Comparison of ENCODE assay signal across 8 cellular contexts in genomic region chr1:203288351-203288894, GRCh38. TPM values are rescaled to one million over a fixed set of nuclear protein-coding genes. Genes with fewer than 3 reads are reported as not detected.
DNase-seq lines count a peak whose midpoint lies in the region; ATAC-seq and TF ChIP-seq lines count a peak whose summit lies in the region.

No MANE protein-coding gene starts in this region.

- H3K4me3 Mint-ChIP-seq in activated T-cell treated with anti-CD3 and anti-CD28 coated beads, Interleukin-2, amount 50 U/mL, for 72 hours: peak overlapping the region; percentile 91 to 93

- H3K4me1 Mint-ChIP-seq in activated T-cell treated with anti-CD3 and anti-CD28 coated beads, Interleukin-2, amount 50 U/mL, for 72 hours (ENCODE audit: low read depth): peaks cover 72% of the 10 kb centered on the region

- peaks cover 0 to 2% of the 10 kb centered on the region in 2 donors for H3K36me3 Mint-ChIP-seq in activated T-cell treated with anti-CD3 and anti-CD28 coated beads, Interleukin-2, amount 50 U/mL, for 72 hours (ENCODE audit: insufficient read depth in 2 of 2)

- H3K27me3 ChIP-seq in right lobe of liver (no peaks in the 10 kb centered on the region), thyroid gland (no peaks in the 10 kb centered on the region)

- peak overlapping the region; percentile 98 for H3K27ac Mint-ChIP-seq in activated T-cell treated with anti-CD3 and anti-CD28 coated beads, Interleukin-2, amount 50 U/mL, for 72 hours

- H3K9me3 Mint-ChIP-seq in activated T-cell treated with anti-CD3 and anti-CD28 coated beads, Interleukin-2, amount 50 U/mL, for 72 hours: no peaks in the 10 kb centered on the region

- DNase-seq in activated T-cell treated with anti-CD3 and anti-CD28 coated beads, Interleukin-2, amount 50 U/mL, for 72 hours: no peak
- no peak for DNase-seq in activated T-cell treated with anti-CD3 and anti-CD28 coated beads, Interleukin-2, amount 50 U/mL, for 1 hour
- DNase-seq in right lobe of liver (peak in 1 of 3 donors; percentile 46), thyroid gland (no peak)

- H3K9me3 ChIP-seq in right lobe of liver: no peaks in the 10 kb centered on the region
- H3K9me3 ChIP-seq in thyroid gland: no peaks in the 10 kb centered on the region

- TF ChIP-seq CTCF in VCaP (conservative IDR thresholded peaks at IDR 0.05) (no peak), right lobe of liver (IDR thresholded peaks at IDR 0.05) (no peak), thyroid gland (IDR thresholded peaks at IDR 0.05) (no peak)

- TF ChIP-seq POLR2A in right lobe of liver (IDR thresholded peaks at IDR 0.05) (no peak), thyroid gland (IDR thresholded peaks at IDR 0.05) (no peak)

- H3K27me3 Mint-ChIP-seq in activated T-cell treated with anti-CD3 and anti-CD28 coated beads, Interleukin-2, amount 50 U/mL, for 72 hours (ENCODE audit: low read depth): no peaks in the 10 kb centered on the region

- H3K27ac ChIP-seq in VCaP: peak overlapping the region; percentile 62
- H3K27ac ChIP-seq in right lobe of liver: peak overlapping the region; percentile 56 to 72 (median 68)
- peak overlapping the region in 2 of 3 donors; percentile 69 to 90 for H3K27ac ChIP-seq in thyroid gland

- H3K36me3 ChIP-seq in right lobe of liver (no peaks in the 10 kb centered on the region), thyroid gland (no peaks in the 10 kb centered on the region)

- WGBS in right lobe of liver (ENCODE audit: insufficient coverage, low coverage, low lambda C conversion rate, missing lambda C conversion rate): 70% methylated on average over 9 of the region's 10 CpGs
- 80 to 87% methylated on average over 10 of the region's 10 CpGs for WGBS in thyroid gland, 2 donors

- H3K4me1 ChIP-seq in right lobe of liver: peaks cover 0 to 19% (median 5%) of the 10 kb centered on the region in 4 donors
- peaks cover 42 to 81% of the 10 kb centered on the region in 2 donors for H3K4me1 ChIP-seq in thyroid gland

- no peak for ATAC-seq in activated T-cell treated with anti-CD3 and anti-CD28 coated beads, Interleukin-2, amount 50 U/mL, for 72 hours (replicated peaks in 1 of 2)
- no peak for ATAC-seq in right lobe of liver
- no peak for ATAC-seq in GM21529 (IDR thresholded peaks at IDR 0.05; ENCODE audit: unreplicated experiment)
- ATAC-seq in HG03469 (IDR thresholded peaks at IDR 0.05; ENCODE audit: unreplicated experiment): no peak
- ATAC-seq in GM18861 (IDR thresholded peaks at IDR 0.05; ENCODE audit: unreplicated experiment): no peak

- intact Hi-C loops in right lobe of liver (cut with DNase I): no loop called here
- intact Hi-C loops in thyroid gland (cut with DNase I): no loop called here

- H3K4me3 ChIP-seq in right lobe of liver (no peak overlapping the region), thyroid gland (replicated peaks in 1 of 3) (no peak overlapping the region)

RNA-seq across cellular contexts. Expression of gene BTG2, which starts 16.9 kb away (rescaled TPM):
- 100 to 1,000 TPM; 138 to 153 TPM for total RNA-seq in activated T-cell treated with anti-CD3 and anti-CD28 coated beads, Interleukin-2, amount 50 U/mL, for 72 hours
- total RNA-seq in right lobe of liver (10 to 100 TPM in 1 of 6 experiments, 1 to 10 TPM in 5; 2.0 to 11.2 (median 5.4) TPM), thyroid gland (10 to 100 TPM; 41.9 to 82.1 (median 51.9) TPM)

RNA-seq across cellular contexts. Expression of gene CHIT1, which starts 59.0 kb away (rescaled TPM):
- 1 to 10 TPM; 1.4 to 4.7 TPM for total RNA-seq in activated T-cell treated with anti-CD3 and anti-CD28 coated beads, Interleukin-2, amount 50 U/mL, for 72 hours
- under 1 TPM in 3 of 6 experiments, not detected in 3; 0.46 to 0.61 (median 0.46) TPM for total RNA-seq in right lobe of liver
- total RNA-seq in thyroid gland: 1 to 10 TPM in 2 of 4 donors, under 1 TPM in 1, not detected in 1; 0.45 to 9.0 (median 1.2) TPM
